ENCODE assay signal across 8 cellular contexts in the genomic region with DNA sequence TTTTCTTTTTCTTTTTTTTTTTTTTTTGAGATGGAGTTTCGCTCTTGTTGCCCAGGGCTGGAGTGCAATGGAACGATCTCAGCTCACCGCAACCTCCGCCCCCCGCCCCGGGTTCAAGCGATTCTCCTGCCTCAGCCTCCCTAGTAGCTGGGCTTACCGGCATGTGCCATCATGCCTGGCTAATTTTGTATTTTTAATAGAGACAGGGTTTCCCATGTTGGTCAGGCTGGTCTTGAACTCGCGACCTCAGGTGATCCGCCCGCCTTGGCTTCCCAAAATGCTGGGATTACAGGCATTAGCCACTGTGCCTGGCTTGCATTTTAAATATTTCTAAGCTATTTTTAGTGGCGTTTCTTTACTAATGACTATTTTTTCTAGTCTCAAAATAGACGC. TPM values are rescaled to one million over a fixed set of nuclear protein-coding genes. Genes with fewer than 3 reads are reported as not detected.
DNase-seq lines count a peak whose midpoint lies in the region; ATAC-seq, FAIRE-seq and TF ChIP-seq lines count a peak whose summit lies in the region.
"Not testable (repeated sequence)": the region's sequence is repeated elsewhere in the genome, so short reads cannot be mapped to it uniquely, and the experiment has no call there.

No MANE protein-coding gene starts in this region.

- FAIRE-seq in A549 (lab: Jason Lieb, UNC): not testable (repeated sequence)

- not testable (repeated sequence) for H3K27me3 ChIP-seq in H9 (ENCODE audit: insufficient read depth, low read length); SJSA1 (replicated peaks); duodenal mucosa (ENCODE audit: control insufficient read depth in 1 of 2, insufficient read depth in 2 of 2, low read length in 2 of 2); iPS DF 6.9 (ENCODE audit: control insufficient read depth, insufficient read depth, low read length); naive thymus-derived CD4-positive, alpha-beta T cell (ENCODE audit: control insufficient read depth in 2 of 2, insufficient read depth in 2 of 2, low read length in 2 of 2); smooth muscle cell (ENCODE audit: low read depth)

- not testable (repeated sequence) for ATAC-seq in A549; naive thymus-derived CD4-positive, alpha-beta T cell

- not testable (repeated sequence) for H3K56ac ChIP-seq in H9 (ENCODE audit: insufficient read length, low read depth, low read length)

- TF ChIP-seq RAD21 in A549 (conservative IDR thresholded peaks at IDR 0.05 in 1 of 2, IDR thresholded peaks at IDR 0.05 in 1 of 2): not testable (repeated sequence)

- peak overlapping the region; percentile 65 to 80 for H3K4me3 Mint-ChIP-seq in H9
- H3K4me3 Mint-ChIP-seq in activated naive CD4-positive, alpha-beta T cell treated with anti-CD3 and anti-CD28 coated beads for 36 hours: peak overlapping the region; percentile 81
- H3K4me3 Mint-ChIP-seq in naive thymus-derived CD4-positive, alpha-beta T cell: peak overlapping the region; percentile 66 to 100 (median 89)

- peaks cover 19% of the 10 kb centered on the region; the same call in 1 of the 3 replicates for H3K4me1 ChIP-seq in A549
- not testable (repeated sequence) for H3K4me1 ChIP-seq in H9 (ENCODE audit: insufficient read depth, low read length); SJSA1 (replicated peaks); duodenal mucosa (ENCODE audit: control insufficient read depth in 1 of 2, insufficient read depth in 2 of 2, low read length in 2 of 2); iPS DF 6.9 (ENCODE audit: control insufficient read depth, insufficient read depth, low read length); smooth muscle cell (ENCODE audit: low read depth)
- H3K4me1 ChIP-seq in naive thymus-derived CD4-positive, alpha-beta T cell (ENCODE audit: control insufficient read depth in 2 of 2, insufficient read depth in 2 of 2, low read length in 2 of 2): peaks cover 5 to 13% of the 10 kb centered on the region in 2 donors

- H3K4me3 ChIP-seq in A549 (peak overlapping the region; percentile 53), SJSA1 (peak overlapping the region; percentile 76), duodenal mucosa (ENCODE audit: low read depth in 1 of 2, low read length in 2 of 2) (peak overlapping the region; percentile 75 to 85), iPS DF 6.9 (ENCODE audit: low read length) (peak overlapping the region; percentile 47; the same call in 1 of the 2 replicates), smooth muscle cell (peak overlapping the region; percentile 88)
- peak overlapping the region; percentile 67 for H3K4me3 ChIP-seq in naive thymus-derived CD4-positive, alpha-beta T cell (ENCODE audit: low read length)

- POLR2A ChIA-PET in A549 (lab: Yijun Ruan, JAX): interaction anchor here (0.6 to 4.4 kb wide), 2 partner anchors 42 to 75 kb away, joined by 3 to 39 read pairs; a partner anchor contains a TSS
- POLR2A ChIA-PET in naive thymus-derived CD4-positive, alpha-beta T cell (lab: Charles Lee): interaction anchor here (1.0 to 7.8 kb wide), 5 partner anchors 23 to 538 kb away, joined by 3 to 64 read pairs (median 4); a partner anchor contains a TSS

- not testable (repeated sequence) for H3K18ac ChIP-seq in H9 (ENCODE audit: insufficient read length, low read depth, low read length)

- H3K23ac ChIP-seq in H9 (ENCODE audit: insufficient read length, low read depth, low read length): not testable (repeated sequence)

- H3K27me3 Mint-ChIP-seq in H9 (ENCODE audit: low read depth): peaks cover 28% of the 10 kb centered on the region
- H3K27me3 Mint-ChIP-seq in activated naive CD4-positive, alpha-beta T cell treated with anti-CD3 and anti-CD28 coated beads for 36 hours (ENCODE audit: low read depth); naive thymus-derived CD4-positive, alpha-beta T cell: not testable (repeated sequence)

- H3K36me3 ChIP-seq in SJSA1; duodenal mucosa (ENCODE audit: control insufficient read depth in 1 of 2, insufficient read depth in 2 of 2, low read length in 2 of 2); iPS DF 6.9 (ENCODE audit: control insufficient read depth, insufficient read depth, low read length); naive thymus-derived CD4-positive, alpha-beta T cell (ENCODE audit: control insufficient read depth in 2 of 3, insufficient read depth in 3 of 3, low read length in 3 of 3); smooth muscle cell (ENCODE audit: low read depth): not testable (repeated sequence)

- not testable (repeated sequence) for H3K14ac ChIP-seq in H9 (ENCODE audit: insufficient read depth, low read length)

- H3K9ac ChIP-seq in H9 (ENCODE audit: extremely low read depth, insufficient read length, low read length); smooth muscle cell (ENCODE audit: low read depth): not testable (repeated sequence)
- peak overlapping the region in 1 of 2 donors; percentile 80 for H3K9ac ChIP-seq in duodenal mucosa (ENCODE audit: low read depth in 1 of 2, low read length in 2 of 2)

- H3K9me3 ChIP-seq in A549; H9 (ENCODE audit: control insufficient read depth, low read depth, low read length); SJSA1 (replicated peaks); duodenal mucosa (ENCODE audit: control insufficient read depth in 1 of 2, low read length in 2 of 2); iPS DF 6.9 (ENCODE audit: control insufficient read depth, insufficient read depth, low read length); naive thymus-derived CD4-positive, alpha-beta T cell (ENCODE audit: control insufficient read depth in 2 of 3, low read length in 3 of 3); smooth muscle cell (replicated peaks; ENCODE audit: low read depth): not testable (repeated sequence)

- H3K27ac Mint-ChIP-seq in H9; activated naive CD4-positive, alpha-beta T cell treated with anti-CD3 and anti-CD28 coated beads for 36 hours: not testable (repeated sequence)
- H3K27ac Mint-ChIP-seq in naive thymus-derived CD4-positive, alpha-beta T cell: peak overlapping the region in 8 of 9 donors; percentile 65 to 99 (median 89)

- not testable (repeated sequence) for H4K91ac ChIP-seq in H9 (ENCODE audit: insufficient read length, low read depth, low read length)

- not testable (repeated sequence) for H4K5ac ChIP-seq in H9 (ENCODE audit: insufficient read length, low read depth, low read length)

- WGBS in A549 (ENCODE audit: missing lambda C conversion rate): 9% methylated on average over 14 of the region's 14 CpGs
- WGBS in H9 (ENCODE audit: extremely low coverage, insufficient read length, low lambda C conversion rate): no CpG with 5 or more reads among the region's 14 CpGs
- WGBS in iPS DF 6.9 (ENCODE audit: insufficient coverage, insufficient read length): no CpG with 5 or more reads among the region's 14 CpGs
- WGBS in smooth muscle cell (ENCODE audit: low lambda C conversion rate): 44% methylated on average over 14 of the region's 14 CpGs

- not testable (repeated sequence) for H2BK15ac ChIP-seq in H9 (ENCODE audit: low read depth, low read length)

- TF ChIP-seq CTCF in A549 (IDR thresholded peaks at IDR 0.05); H9 (conservative IDR thresholded peaks at IDR 0.05); smooth muscle cell (IDR thresholded peaks at IDR 0.05; ENCODE audit: borderline replicate concordance, insufficient read depth, poor library complexity, severe bottlenecking): not testable (repeated sequence)

- TF ChIP-seq POLR2A in A549 (IDR thresholded peaks at IDR 0.05; ENCODE audit: low read length): not testable (repeated sequence)

- not testable (repeated sequence) for H3F3A ChIP-seq in smooth muscle cell (ENCODE audit: low read depth)

- H3K4ac ChIP-seq in H9 (ENCODE audit: low read depth, low read length): not testable (repeated sequence)

- H3K79me2 ChIP-seq in H9 (ENCODE audit: insufficient read depth, low read length); smooth muscle cell (ENCODE audit: low read depth): not testable (repeated sequence)

- not testable (repeated sequence) for H3K79me1 ChIP-seq in H9 (ENCODE audit: insufficient read depth, low read depth, low read length, poor library complexity, severe bottlenecking)

- not testable (repeated sequence) for H2AFZ ChIP-seq in H9 (ENCODE audit: low read length); smooth muscle cell (ENCODE audit: low read depth)

- peak overlapping the region; percentile 71 to 90 for H3K27ac ChIP-seq in A549
- H3K27ac ChIP-seq in H9 (ENCODE audit: insufficient read length, low read depth, low read length); duodenal mucosa (ENCODE audit: low read depth, low read length); iPS DF 6.9 (ENCODE audit: low read length): not testable (repeated sequence)
- 0 out of 2 replicates have a peak overlapping the region, but pooled peaks have one; percentile 61 for H3K27ac ChIP-seq in SJSA1
- peak overlapping the region; percentile 31 for H3K27ac ChIP-seq in naive thymus-derived CD4-positive, alpha-beta T cell (ENCODE audit: low read depth, low read length)
- H3K27ac ChIP-seq in smooth muscle cell (ENCODE audit: low read depth): peak overlapping the region; percentile 90

- H2BK20ac ChIP-seq in H9 (ENCODE audit: low read depth, low read length, poor library complexity, severe bottlenecking): not testable (repeated sequence)

- H3K9me3 Mint-ChIP-seq in H9; activated naive CD4-positive, alpha-beta T cell treated with anti-CD3 and anti-CD28 coated beads for 36 hours; naive thymus-derived CD4-positive, alpha-beta T cell: not testable (repeated sequence)

- H3K4me2 ChIP-seq in A549: peak overlapping the region; percentile 65
- peak overlapping the region; percentile 94 for H3K4me2 ChIP-seq in H9 (ENCODE audit: insufficient read depth, insufficient read length, low read length)
- H3K4me2 ChIP-seq in smooth muscle cell: peak overlapping the region; percentile 96

- peaks cover 18 to 20% of the 10 kb centered on the region in 2 experiments for H3K4me1 Mint-ChIP-seq in H9
- H3K4me1 Mint-ChIP-seq in activated naive CD4-positive, alpha-beta T cell treated with anti-CD3 and anti-CD28 coated beads for 36 hours (ENCODE audit: low read depth): peaks cover 29% of the 10 kb centered on the region
- H3K4me1 Mint-ChIP-seq in naive thymus-derived CD4-positive, alpha-beta T cell: peaks cover 19 to 47% (median 38%) of the 10 kb centered on the region in 7 donors

- not testable (repeated sequence) for H4K8ac ChIP-seq in H9 (replicated peaks; ENCODE audit: insufficient read length, low read depth, low read length)

- H2BK12ac ChIP-seq in H9 (ENCODE audit: insufficient read length, low read depth, low read length): not testable (repeated sequence)

- not testable (repeated sequence) for H3K23me2 ChIP-seq in H9 (ENCODE audit: insufficient read length, low read depth, low read length, poor library complexity, severe bottlenecking)

- H2AK5ac ChIP-seq in H9 (ENCODE audit: insufficient read length, low read length): not testable (repeated sequence)

- H3T11ph ChIP-seq in H9 (ENCODE audit: low read length): not testable (repeated sequence)

- not testable (repeated sequence) for H3K36me3 Mint-ChIP-seq in H9 (ENCODE audit: insufficient read depth in 1 of 3, low read depth in 3 of 3); activated naive CD4-positive, alpha-beta T cell treated with anti-CD3 and anti-CD28 coated beads for 36 hours (ENCODE audit: low read depth); naive thymus-derived CD4-positive, alpha-beta T cell

- not testable (repeated sequence) for H4K20me1 ChIP-seq in H9 (ENCODE audit: control insufficient read depth, insufficient read depth, insufficient read length); smooth muscle cell (ENCODE audit: low read depth)

- not testable (repeated sequence) for H2BK5ac ChIP-seq in H9 (ENCODE audit: insufficient read length, low read length)

- not testable (repeated sequence) for TF ChIP-seq EP300 in A549 (IDR thresholded peaks at IDR 0.05)

- CTCF ChIA-PET in A549 (lab: Yijun Ruan, JAX): interaction anchor here (1.1 kb wide), 1 partner anchor 160 kb away, joined by 3 read pairs; no protein-coding TSS in a partner anchor
- CTCF ChIA-PET in activated naive CD4-positive, alpha-beta T cell treated with anti-CD3 and anti-CD28 coated beads for 36 hours (lab: Charles Lee): interaction anchor here (0.7 to 0.9 kb wide), 2 partner anchors 14 to 169 kb away, joined by 3 read pairs; no protein-coding TSS in a partner anchor
- CTCF ChIA-PET in naive thymus-derived CD4-positive, alpha-beta T cell (lab: Charles Lee): not testable (repeated sequence)

- H2BK120ac ChIP-seq in H9 (ENCODE audit: low read depth, low read length, poor library complexity, severe bottlenecking): not testable (repeated sequence)

- DNase-seq in A549 (ENCODE audit: low read depth in 1 of 2, low spot score in 1 of 2); H9; SJSA1 (ENCODE audit: low read depth in 1 of 2, low spot score in 2 of 2); iPS DF 6.9 (ENCODE audit: low read depth, low spot score); naive thymus-derived CD4-positive, alpha-beta T cell; smooth muscle cell (lab: John Stamatoyannopoulos, UW; ENCODE audit: unreplicated experiment): not testable (repeated sequence)
- DNase-seq in activated naive CD4-positive, alpha-beta T cell treated with anti-CD3 and anti-CD28 coated beads for 36 hours: peak; percentile 16

- intact Hi-C loops in activated naive CD4-positive, alpha-beta T cell treated with anti-CD3 and anti-CD28 coated beads for 36 hours (cut with micrococcal nuclease): loop anchor here (1.0 to 5.0 kb wide), 2 partner anchors 74 to 619 kb away; a partner anchor contains a TSS
- intact Hi-C loops in naive thymus-derived CD4-positive, alpha-beta T cell (cut with micrococcal nuclease): loop anchor here (1.0 to 10.0 kb wide), 7 partner anchors 15 to 541 kb away; a partner anchor contains a TSS

RNA-seq across cellular contexts. Expression of a gene that starts 0.8 kb away (rescaled TPM):
- 0.70 and 0.74 TPM in 2 replicates for polyA plus RNA-seq in A549 (2011; rRNA removed)
- polyA plus RNA-seq in A549 (2012; cell fraction: cytosol; rRNA removed): 0.07 and 0.10 TPM in 2 replicates
- 0.07 and 0.18 TPM in 2 replicates for polyA plus RNA-seq in A549 (2012; cell fraction: nucleus; rRNA removed)
- 0.42 to 1.2 TPM (median 1.1 TPM) in 3 replicates for polyA plus RNA-seq in A549 (2017; fragmentation: RNase III; extraction: RNeasy Plus Mini Kit Qiagen cat#74134 plus additional on column Dnase treatment)
- polyA minus RNA-seq in A549 (2011; rRNA and poly(A)+ RNA removed): 0.15 and 0.54 TPM in 2 replicates
- total RNA-seq in H9 (2021): not detected in 2 replicates
- total RNA-seq in SJSA1 (2014; rRNA removed; shearing (Covaris generic)): 1.3 and 1.8 TPM in 2 replicates
- total RNA-seq in activated naive CD4-positive, alpha-beta T cell treated with anti-CD3 and anti-CD28 coated beads for 36 hours: under 1 TPM; 0.57 to 0.79 TPM
- total RNA-seq in naive thymus-derived CD4-positive, alpha-beta T cell: 10 to 100 TPM in 3 of 5 experiments, 1 to 10 TPM in 2; 2.6 to 18.0 (median 12.2) TPM
- polyA plus RNA-seq in naive thymus-derived CD4-positive, alpha-beta T cell: 1 to 10 TPM; 5.5 to 6.1 TPM
- total RNA-seq in smooth muscle cell: 5.9 and 8.6 TPM in 2 replicates
- 4.1 and 5.1 TPM in 2 replicates for polyA plus RNA-seq in smooth muscle cell

RNA-seq across cellular contexts. Expression of a gene that starts 5.7 kb away (rescaled TPM):
- polyA plus RNA-seq in A549 (2011; rRNA removed) (28.1 and 30.4 TPM in 2 replicates), A549 (2017; fragmentation: RNase III; extraction: RNeasy Plus Mini Kit Qiagen cat#74134 plus additional on column Dnase treatment) (18.0 to 23.3 TPM (median 20.2 TPM) in 3 replicates), smooth muscle cell (3.7 and 7.5 TPM in 2 replicates)
- 20.6 and 20.7 TPM in 2 replicates for polyA plus RNA-seq in A549 (2012; cell fraction: cytosol; rRNA removed)
- 12.8 and 19.6 TPM in 2 replicates for polyA plus RNA-seq in A549 (2012; cell fraction: nucleus; rRNA removed)
- polyA minus RNA-seq in A549 (2011; rRNA and poly(A)+ RNA removed): 5.5 and 6.9 TPM in 2 replicates
- total RNA-seq in H9 (2021) (24.1 and 25.7 TPM in 2 replicates), smooth muscle cell (4.1 and 9.6 TPM in 2 replicates)
- 16.0 and 26.1 TPM in 2 replicates for total RNA-seq in SJSA1 (2014; rRNA removed; shearing (Covaris generic))
- total RNA-seq in activated naive CD4-positive, alpha-beta T cell treated with anti-CD3 and anti-CD28 coated beads for 36 hours: 10 to 100 TPM; 36.9 to 40.3 TPM
- 10 to 100 TPM in 1 of 5 experiments, 1 to 10 TPM in 3, under 1 TPM in 1; 0.80 to 23.1 (median 1.2) TPM for total RNA-seq in naive thymus-derived CD4-positive, alpha-beta T cell
- polyA plus RNA-seq in naive thymus-derived CD4-positive, alpha-beta T cell: 1 to 10 TPM in 1 of 2 donors, under 1 TPM in 1; 0.90 to 2.1 TPM

RNA-seq across cellular contexts. Expression of a gene that starts 58.7 kb away (rescaled TPM):
- polyA plus RNA-seq in A549 (2011; rRNA removed) (10.5 and 14.1 TPM in 2 replicates), A549 (2017; fragmentation: RNase III; extraction: RNeasy Plus Mini Kit Qiagen cat#74134 plus additional on column Dnase treatment) (10.8 to 12.1 TPM (median 11.9 TPM) in 3 replicates), smooth muscle cell (10.4 and 11.3 TPM in 2 replicates)
- 10.3 and 10.5 TPM in 2 replicates for polyA plus RNA-seq in A549 (2012; cell fraction: cytosol; rRNA removed)
- polyA plus RNA-seq in A549 (2012; cell fraction: nucleus; rRNA removed): 9.0 and 13.2 TPM in 2 replicates
- 2.0 and 2.1 TPM in 2 replicates for polyA minus RNA-seq in A549 (2011; rRNA and poly(A)+ RNA removed)
- total RNA-seq in H9 (2021) (26.1 and 26.3 TPM in 2 replicates), smooth muscle cell (12.0 and 14.0 TPM in 2 replicates)
- total RNA-seq in SJSA1 (2014; rRNA removed; shearing (Covaris generic)): 10.8 and 12.7 TPM in 2 replicates
- total RNA-seq in activated naive CD4-positive, alpha-beta T cell treated with anti-CD3 and anti-CD28 coated beads for 36 hours: 1 to 10 TPM; 5.5 to 6.0 TPM
- 10 to 100 TPM in 2 of 5 experiments, 1 to 10 TPM in 3; 7.1 to 15.8 (median 9.0) TPM for total RNA-seq in naive thymus-derived CD4-positive, alpha-beta T cell
- 10 to 100 TPM; 10.1 to 15.7 TPM for polyA plus RNA-seq in naive thymus-derived CD4-positive, alpha-beta T cell
